In genomic region chr11:36399236-36399635, GRCh38 we compare ENCODE assay signal across 1 cellular context.
TF ChIP-seq lines count a peak whose summit lies in the region.

No MANE protein-coding gene starts in this region.

TF ChIP-seq in GM12878, 131 proteins besides CTCF, POLR2A, EP300 and RAD21 (continued from another document):
- TF ChIP-seq ELK1 (IDR thresholded peaks at IDR 0.05; ENCODE audit: low read depth, low read length) (no peak), RUNX3 (IDR thresholded peaks at IDR 0.05; ENCODE audit: low read length) (no peak), BCL11A (IDR thresholded peaks at IDR 0.05; ENCODE audit: low read depth, low read length) (no peak), HCFC1 (IDR thresholded peaks at IDR 0.05; ENCODE audit: low read length) (no peak), ZZZ3 (IDR thresholded peaks at IDR 0.05; ENCODE audit: control insufficient read depth, insufficient read length, low read depth) (no peak), ZBTB11 (CRISPR knock-in tag; IDR thresholded peaks at IDR 0.05) (no peak), KLF5 (IDR thresholded peaks at IDR 0.05; ENCODE audit: partially characterized antibody) (no peak), NR2F1 (conservative IDR thresholded peaks at IDR 0.05) (no peak), SMC3 (IDR thresholded peaks at IDR 0.05; ENCODE audit: borderline replicate concordance, low read length) (no peak), RAD51 (IDR thresholded peaks at IDR 0.05) (no peak), NFYA (IDR thresholded peaks at IDR 0.05; ENCODE audit: borderline replicate concordance, low read depth, low read length) (no peak), SIN3A (IDR thresholded peaks at IDR 0.05; ENCODE audit: low read depth, low read length) (no peak), ZSCAN29 (IDR thresholded peaks at IDR 0.05) (no peak)
- TF ChIP-seq, protein P1, sequence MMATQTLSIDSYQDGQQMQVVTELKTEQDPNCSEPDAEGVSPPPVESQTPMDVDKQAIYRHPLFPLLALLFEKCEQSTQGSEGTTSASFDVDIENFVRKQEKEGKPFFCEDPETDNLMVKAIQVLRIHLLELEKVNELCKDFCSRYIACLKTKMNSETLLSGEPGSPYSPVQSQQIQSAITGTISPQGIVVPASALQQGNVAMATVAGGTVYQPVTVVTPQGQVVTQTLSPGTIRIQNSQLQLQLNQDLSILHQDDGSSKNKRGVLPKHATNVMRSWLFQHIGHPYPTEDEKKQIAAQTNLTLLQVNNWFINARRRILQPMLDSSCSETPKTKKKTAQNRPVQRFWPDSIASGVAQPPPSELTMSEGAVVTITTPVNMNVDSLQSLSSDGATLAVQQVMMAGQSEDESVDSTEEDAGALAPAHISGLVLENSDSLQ (IDR thresholded peaks at IDR 0.05): no peak
- TF ChIP-seq, protein P2, sequence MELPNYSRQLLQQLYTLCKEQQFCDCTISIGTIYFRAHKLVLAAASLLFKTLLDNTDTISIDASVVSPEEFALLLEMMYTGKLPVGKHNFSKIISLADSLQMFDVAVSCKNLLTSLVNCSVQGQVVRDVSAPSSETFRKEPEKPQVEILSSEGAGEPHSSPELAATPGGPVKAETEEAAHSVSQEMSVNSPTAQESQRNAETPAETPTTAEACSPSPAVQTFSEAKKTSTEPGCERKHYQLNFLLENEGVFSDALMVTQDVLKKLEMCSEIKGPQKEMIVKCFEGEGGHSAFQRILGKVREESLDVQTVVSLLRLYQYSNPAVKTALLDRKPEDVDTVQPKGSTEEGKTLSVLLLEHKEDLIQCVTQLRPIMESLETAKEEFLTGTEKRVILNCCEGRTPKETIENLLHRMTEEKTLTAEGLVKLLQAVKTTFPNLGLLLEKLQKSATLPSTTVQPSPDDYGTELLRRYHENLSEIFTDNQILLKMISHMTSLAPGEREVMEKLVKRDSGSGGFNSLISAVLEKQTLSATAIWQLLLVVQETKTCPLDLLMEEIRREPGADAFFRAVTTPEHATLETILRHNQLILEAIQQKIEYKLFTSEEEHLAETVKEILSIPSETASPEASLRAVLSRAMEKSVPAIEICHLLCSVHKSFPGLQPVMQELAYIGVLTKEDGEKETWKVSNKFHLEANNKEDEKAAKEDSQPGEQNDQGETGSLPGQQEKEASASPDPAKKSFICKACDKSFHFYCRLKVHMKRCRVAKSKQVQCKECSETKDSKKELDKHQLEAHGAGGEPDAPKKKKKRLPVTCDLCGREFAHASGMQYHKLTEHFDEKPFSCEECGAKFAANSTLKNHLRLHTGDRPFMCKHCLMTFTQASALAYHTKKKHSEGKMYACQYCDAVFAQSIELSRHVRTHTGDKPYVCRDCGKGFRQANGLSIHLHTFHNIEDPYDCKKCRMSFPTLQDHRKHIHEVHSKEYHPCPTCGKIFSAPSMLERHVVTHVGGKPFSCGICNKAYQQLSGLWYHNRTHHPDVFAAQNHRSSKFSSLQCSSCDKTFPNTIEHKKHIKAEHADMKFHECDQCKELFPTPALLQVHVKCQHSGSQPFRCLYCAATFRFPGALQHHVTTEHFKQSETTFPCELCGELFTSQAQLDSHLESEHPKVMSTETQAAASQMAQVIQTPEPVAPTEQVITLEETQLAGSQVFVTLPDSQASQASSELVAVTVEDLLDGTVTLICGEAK (IDR thresholded peaks at IDR 0.05; ENCODE audit: borderline replicate concordance): no peak
